In genomic region chr19:12293771-12294307, GRCh38 we compare ENCODE assay signal across 8 cellular contexts. TPM values are rescaled to one million over a fixed set of nuclear protein-coding genes. Genes with fewer than 3 reads are reported as not detected.
DNase-seq lines count a peak whose midpoint lies in the region; ATAC-seq, FAIRE-seq and TF ChIP-seq lines count a peak whose summit lies in the region.

No MANE protein-coding gene starts in this region.

- no peak for TF ChIP-seq RAD21 in A549 (conservative IDR thresholded peaks at IDR 0.05 in 1 of 2, IDR thresholded peaks at IDR 0.05 in 1 of 2)

- DNase-seq in A549 (ENCODE audit: low read depth in 1 of 2, low spot score in 1 of 2) (peak; percentile 15 to 55), GM13977 (ENCODE audit: low spot score) (peak; percentile 78), RKO (ENCODE audit: low spot score) (peak; percentile 76), foreskin melanocyte (peak; percentile 49), neural progenitor cell (ENCODE audit: low spot score) (peak; percentile 79), tibial artery (peak; percentile 73 to 77)
- peak; percentile 47 for DNase-seq in activated effector memory CD4-positive, alpha-beta T cell treated with Interleukin-2 at 50 U/mL for 16 hours

- POLR2A ChIA-PET in A549 (lab: Yijun Ruan, JAX): no interaction called here

- H3K9me3 Mint-ChIP-seq in neural progenitor cell: peaks cover 57% of the 10 kb centered on the region

- H2AFZ ChIP-seq in neural progenitor cell (replicated peaks): peak overlapping the region; percentile 94

- ATAC-seq in A549: peak; percentile 79 to 88
- peak; percentile 36 for ATAC-seq in HG03064 (IDR thresholded peaks at IDR 0.05; ENCODE audit: low read depth, unreplicated experiment)

- H3K27me3 ChIP-seq in neural progenitor cell: no peaks in the 10 kb centered on the region
- H3K27me3 ChIP-seq in tibial artery: no peaks in the 10 kb centered on the region

- intact Hi-C loops in tibial artery (cut with DNase I; ENCODE audit: low total_unique reads): loop anchor here (10.0 kb wide), 1 partner anchor 129 kb away; the partner anchor contains the start of gene ZNF136

- H3K4me2 ChIP-seq in A549 (peak overlapping the region; percentile 54), neural progenitor cell (peak overlapping the region; percentile 92)

- H3K9me3 ChIP-seq in A549: peaks cover 2% of the 10 kb centered on the region; the same call in 2 of the 3 replicates
- no peaks in the 10 kb centered on the region for H3K9me3 ChIP-seq in neural progenitor cell (ENCODE audit: low read depth)
- no peaks in the 10 kb centered on the region for H3K9me3 ChIP-seq in tibial artery

- peaks cover 38% of the 10 kb centered on the region for H3K79me2 ChIP-seq in neural progenitor cell (ENCODE audit: low read depth)

- H3K9ac ChIP-seq in neural progenitor cell: peak overlapping the region; percentile 90

- TF ChIP-seq EP300 in A549 (IDR thresholded peaks at IDR 0.05): no peak

- H3K4me1 Mint-ChIP-seq in neural progenitor cell: peaks cover 10% of the 10 kb centered on the region

- peak overlapping the region in 1 of 2 experiments; percentile 76; a peak in 3 of 6 replicates for H3K27ac ChIP-seq in A549
- H3K27ac ChIP-seq in neural progenitor cell: peak overlapping the region; percentile 98
- peak overlapping the region; percentile 95 to 96 for H3K27ac ChIP-seq in tibial artery

- H3K27me3 Mint-ChIP-seq in neural progenitor cell (ENCODE audit: insufficient read depth, low read depth): peaks cover 12% of the 10 kb centered on the region

- H3F3A ChIP-seq in neural progenitor cell (ENCODE audit: low read depth): peaks cover 13% of the 10 kb centered on the region

- no peak for FAIRE-seq in A549 (lab: Jason Lieb, UNC)

- H3K4me3 ChIP-seq in A549 (peak overlapping the region; percentile 49), neural progenitor cell (peak overlapping the region; percentile 98), tibial artery (peak overlapping the region; percentile 96 to 97)

- H3K4me3 Mint-ChIP-seq in neural progenitor cell: peak overlapping the region; percentile 100

- no peaks in the 10 kb centered on the region for H3K4me1 ChIP-seq in A549
- peaks cover 6% of the 10 kb centered on the region for H3K4me1 ChIP-seq in neural progenitor cell
- H3K4me1 ChIP-seq in tibial artery: peaks cover 0 to 40% (median 24%) of the 10 kb centered on the region in 4 donors

- peak overlapping the region; percentile 92 for H3K27ac Mint-ChIP-seq in neural progenitor cell

- no peaks in the 10 kb centered on the region for H4K20me1 ChIP-seq in neural progenitor cell (ENCODE audit: low read depth)

- TF ChIP-seq CTCF in A549 (IDR thresholded peaks at IDR 0.05) (no peak), GM13977 (IDR thresholded peaks at IDR 0.05; ENCODE audit: extremely low read depth, insufficient read depth, missing control alignments) (no peak), neural progenitor cell (IDR thresholded peaks at IDR 0.05) (no peak), tibial artery (IDR thresholded peaks at IDR 0.05) (no peak)

- CTCF ChIA-PET in A549 (lab: Yijun Ruan, JAX): no interaction called here

- in situ Hi-C loops in GM13977 (cut with MboI; ENCODE audit: low pct_unique_long_range_greater_than_20kb, low sequenced_read_pairs, unreplicated experiment): no loop called here

- WGBS in A549 (ENCODE audit: missing lambda C conversion rate): 3% methylated on average over 14 of the region's 20 CpGs

- TF ChIP-seq POLR2A in A549 (IDR thresholded peaks at IDR 0.05; ENCODE audit: low read length): no peak

- H3K36me3 ChIP-seq in neural progenitor cell: no peaks in the 10 kb centered on the region
- H3K36me3 ChIP-seq in tibial artery: no peaks in the 10 kb centered on the region

- H3K36me3 Mint-ChIP-seq in neural progenitor cell: peaks cover 18% of the 10 kb centered on the region

TF ChIP-seq in A549, 52 proteins besides CTCF, POLR2A, EP300 and RAD21 (continues in another document):
- TF ChIP-seq ZFP36 (IDR thresholded peaks at IDR 0.05; ENCODE audit: borderline replicate concordance, partially characterized antibody): no peak
- TF ChIP-seq MAZ (IDR thresholded peaks at IDR 0.05; ENCODE audit: borderline replicate concordance, low read depth, low read length): no peak
- TF ChIP-seq POLR2AphosphoS2 (conservative IDR thresholded peaks at IDR 0.05; ENCODE audit: low read length): no peak
- TF ChIP-seq JUNB (IDR thresholded peaks at IDR 0.05): no peak
- no peak for TF ChIP-seq REST (IDR thresholded peaks at IDR 0.05)
- no peak for TF ChIP-seq KDM5A (IDR thresholded peaks at IDR 0.05)
- no peak for TF ChIP-seq ATOH8 (CRISPR knock-in tag; IDR thresholded peaks at IDR 0.05; ENCODE audit: low read depth)
- TF ChIP-seq HOXA7 (CRISPR knock-in tag; IDR thresholded peaks at IDR 0.05): no peak
- TF ChIP-seq PBX3 (IDR thresholded peaks at IDR 0.05): no peak
- TF ChIP-seq KDM1A (IDR thresholded peaks at IDR 0.05; ENCODE audit: low read depth): no peak
- TF ChIP-seq RARB (CRISPR knock-in tag; IDR thresholded peaks at IDR 0.05): no peak
- no peak for TF ChIP-seq BHLHE40 (IDR thresholded peaks at IDR 0.05; ENCODE audit: low read depth, low read length)
- no peak for TF ChIP-seq ESRRA (IDR thresholded peaks at IDR 0.05; ENCODE audit: borderline replicate concordance, low read length)
- TF ChIP-seq BCL3 (IDR thresholded peaks at IDR 0.05): no peak
- TF ChIP-seq CEBPB (IDR thresholded peaks at IDR 0.05): no peak

RNA-seq across cellular contexts. Expression of gene ZNF44, which starts 0.8 kb away (rescaled TPM):
- polyA plus RNA-seq in A549 (2011; rRNA removed): 0.65 and 0.74 TPM in 2 replicates
- 0.17 and 0.38 TPM in 2 replicates for polyA plus RNA-seq in A549 (2012; cell fraction: cytosol; rRNA removed)
- polyA plus RNA-seq in A549 (2012; cell fraction: nucleus; rRNA removed): 0.55 TPM in 2 replicates
- 0.66 to 0.80 TPM (median 0.76 TPM) in 3 replicates for polyA plus RNA-seq in A549 (2017; fragmentation: RNase III; extraction: RNeasy Plus Mini Kit Qiagen cat#74134 plus additional on column Dnase treatment)
- polyA minus RNA-seq in A549 (2011; rRNA and poly(A)+ RNA removed): 0.17 and 0.24 TPM in 2 replicates
- 6.9 and 7.3 TPM in 2 replicates for total RNA-seq in neural progenitor cell (ENCODE audit: low replicate concordance)

RNA-seq across cellular contexts. Expression of gene ZNF563, which starts 39.6 kb away (rescaled TPM):
- polyA plus RNA-seq in A549 (2011; rRNA removed) (not detected in 2 replicates), A549 (2017; fragmentation: RNase III; extraction: RNeasy Plus Mini Kit Qiagen cat#74134 plus additional on column Dnase treatment) (not detected in 3 replicates)
- not detected in 2 replicates for polyA plus RNA-seq in A549 (2012; cell fraction: cytosol; rRNA removed)
- not detected in 2 replicates for polyA plus RNA-seq in A549 (2012; cell fraction: nucleus; rRNA removed)
- polyA minus RNA-seq in A549 (2011; rRNA and poly(A)+ RNA removed): not detected in 2 replicates
- total RNA-seq in neural progenitor cell (ENCODE audit: low replicate concordance): 2.6 and 3.7 TPM in 2 replicates
